Comparison of ENCODE assay signal across 17 cellular contexts in genomic region chr16:28297784-28298510, GRCh38. TPM values are rescaled to one million over a fixed set of nuclear protein-coding genes. Genes with fewer than 3 reads are reported as not detected.
A peak's percentile ranks its signal among the peaks of the same experiment; 100 is the strongest.
DNase-seq lines count a peak whose midpoint lies in the region; ATAC-seq lines count a peak whose summit lies in the region.
"Had no signal": no experiment of that assay in that cellular context is flagged by ENCODE, and none has a peak within 500 bp of the region (broad histone marks: within the 10 kb centered on the region; RNA-seq: fewer than 3 reads in every experiment).

No MANE protein-coding gene starts in this region.

- H3K27me3 Mint-ChIP-seq in activated CD4-positive, alpha-beta T cell treated with anti-CD3 and anti-CD28 coated beads, Interleukin-2, amount 10 ng/mL, durations not matched to agents 24 days and 14 days, result peaks cover 20% of the 10 kb centered on the region
- peaks cover 5% of the 10 kb centered on the region for H3K27me3 Mint-ChIP-seq in activated CD8-positive, alpha-beta T cell treated with anti-CD3 and anti-CD28 coated beads, Interleukin-2, amount 10 ng/mL, durations not matched to agents 7 days and 5 days (ENCODE audit: low read depth)
- H3K27me3 Mint-ChIP-seq in naive thymus-derived CD4-positive, alpha-beta T cell, result peaks cover 0 to 20% (median 0%) of the 10 kb centered on the region in 5 donors

- POLR2A ChIA-PET in activated CD8-positive, alpha-beta T cell treated with anti-CD3 and anti-CD28 coated beads, Interleukin-2, amount 10 ng/mL, durations not matched to agents 7 days and 5 days (lab: Charles Lee), result interaction anchor here (0.7 to 1.5 kb wide), 3 partner anchors 11 to 20 kb away, joined by 3 to 6 read pairs (median 4); no protein-coding TSS in a partner anchor
- POLR2A ChIA-PET in naive thymus-derived CD4-positive, alpha-beta T cell (lab: Charles Lee), result interaction anchor here (1.2 to 12.2 kb wide), 5 partner anchors 12 to 79 kb away, joined by 3 to 205 read pairs (median 8); no protein-coding TSS in a partner anchor

- DNase-seq in activated CD4-positive, alpha-beta T cell treated with anti-CD3 and anti-CD28 coated beads, Interleukin-2, amount 10 ng/mL, durations not matched to agents 24 days and 14 days, result peak; percentile 72
- no peak for DNase-seq in activated CD4-positive, alpha-beta T cell treated with anti-CD3 and anti-CD28 coated beads, Interleukin-2, amount 50 U/mL, for 48 hours
- DNase-seq in ELF-1 (ENCODE audit: low read depth, low spot score) (peak; percentile 33), Right ventricle myocardium inferior (ENCODE audit: missing footprints) (no peak), AML-193 (lab: John Stamatoyannopoulos, UW) (no peak)
- peak; percentile 58 for DNase-seq in activated CD8-positive, alpha-beta T cell treated with anti-CD3 and anti-CD28 coated beads, Interleukin-2, amount 10 ng/mL, durations not matched to agents 7 days and 5 days
- DNase-seq in naive thymus-derived CD4-positive, alpha-beta T cell, result no peak
- DNase-seq: activated effector memory CD4-positive, alpha-beta T cell treated with Interleukin-2 at 50 U/mL for 16 hours; brain microvascular endothelial cell; MV-4-11; NCI-H2171 treated with DMSO at 0.1 percent for 48 hours; nephron progenitor cell; retina; stimulated activated CD4-positive, alpha-beta T cell treated with anti-CD3 and anti-CD28 coated beads, Interleukin-2, amount 100 ng/mL, for 24 hours; transverse colon had no signal

- CTCF ChIA-PET in activated CD8-positive, alpha-beta T cell treated with anti-CD3 and anti-CD28 coated beads, Interleukin-2, amount 10 ng/mL, durations not matched to agents 7 days and 5 days (lab: Charles Lee), result interaction anchor here (0.8 to 5.2 kb wide), 5 partner anchors 11 to 161 kb away, joined by 3 to 28 read pairs (median 7); no protein-coding TSS in a partner anchor
- CTCF ChIA-PET in naive thymus-derived CD4-positive, alpha-beta T cell (lab: Charles Lee), result interaction anchor here (0.5 to 1.3 kb wide), 5 partner anchors 12 to 28 kb away, joined by 3 to 6 read pairs (median 4); no protein-coding TSS in a partner anchor

- H3K4me1 ChIP-seq in naive thymus-derived CD4-positive, alpha-beta T cell (ENCODE audit: control insufficient read depth in 2 of 2, insufficient read depth in 2 of 2, low read length in 2 of 2), result peaks cover 61 to 62% of the 10 kb centered on the region in 2 donors

- H3K36me3 ChIP-seq in naive thymus-derived CD4-positive, alpha-beta T cell (ENCODE audit: control insufficient read depth in 2 of 3, insufficient read depth in 3 of 3, low read length in 3 of 3), result peaks cover 0 to 18% (median 0%) of the 10 kb centered on the region in 3 experiments
- H3K36me3 ChIP-seq: brain microvascular endothelial cell, transverse colon had no signal

- no peaks in the 10 kb centered on the region for H3K9me3 Mint-ChIP-seq in activated CD4-positive, alpha-beta T cell treated with anti-CD3 and anti-CD28 coated beads, Interleukin-2, amount 10 ng/mL, durations not matched to agents 24 days and 14 days
- no peaks in the 10 kb centered on the region for H3K9me3 Mint-ChIP-seq in activated CD8-positive, alpha-beta T cell treated with anti-CD3 and anti-CD28 coated beads, Interleukin-2, amount 10 ng/mL, durations not matched to agents 7 days and 5 days (ENCODE audit: insufficient read depth)
- H3K9me3 Mint-ChIP-seq in naive thymus-derived CD4-positive, alpha-beta T cell, result no peaks in the 10 kb centered on the region
- H3K9me3 Mint-ChIP-seq: nephron progenitor cell had no signal

- H3K9me3 ChIP-seq in naive thymus-derived CD4-positive, alpha-beta T cell (ENCODE audit: control insufficient read depth in 2 of 3, low read length in 3 of 3), result no peaks in the 10 kb centered on the region
- H3K9me3 ChIP-seq: transverse colon had no signal

- peak overlapping the region; percentile 54 for H3K27ac ChIP-seq in naive thymus-derived CD4-positive, alpha-beta T cell (ENCODE audit: low read depth, low read length)
- H3K27ac ChIP-seq: brain microvascular endothelial cell, transverse colon had no signal

- no peak overlapping the region for H3K27ac Mint-ChIP-seq in activated CD4-positive, alpha-beta T cell treated with anti-CD3 and anti-CD28 coated beads, Interleukin-2, amount 10 ng/mL, durations not matched to agents 24 days and 14 days
- H3K27ac Mint-ChIP-seq in activated CD8-positive, alpha-beta T cell treated with anti-CD3 and anti-CD28 coated beads, Interleukin-2, amount 10 ng/mL, durations not matched to agents 7 days and 5 days, result peak overlapping the region; percentile 84
- peak overlapping the region; percentile 61 to 96 (median 87) for H3K27ac Mint-ChIP-seq in naive thymus-derived CD4-positive, alpha-beta T cell
- H3K27ac Mint-ChIP-seq: nephron progenitor cell had no signal

- peaks cover 2% of the 10 kb centered on the region for H3K36me3 Mint-ChIP-seq in activated CD4-positive, alpha-beta T cell treated with anti-CD3 and anti-CD28 coated beads, Interleukin-2, amount 10 ng/mL, durations not matched to agents 24 days and 14 days (ENCODE audit: low read depth)
- H3K36me3 Mint-ChIP-seq in activated CD8-positive, alpha-beta T cell treated with anti-CD3 and anti-CD28 coated beads, Interleukin-2, amount 10 ng/mL, durations not matched to agents 7 days and 5 days (ENCODE audit: low read depth), result peaks cover 13% of the 10 kb centered on the region
- H3K36me3 Mint-ChIP-seq in naive thymus-derived CD4-positive, alpha-beta T cell, result peaks cover 0 to 18% (median 7%) of the 10 kb centered on the region in 5 donors

- H3K27me3 ChIP-seq in naive thymus-derived CD4-positive, alpha-beta T cell (ENCODE audit: control insufficient read depth in 2 of 2, insufficient read depth in 2 of 2, low read length in 2 of 2), result no peaks in the 10 kb centered on the region

- H3K4me3 Mint-ChIP-seq in activated CD4-positive, alpha-beta T cell treated with anti-CD3 and anti-CD28 coated beads, Interleukin-2, amount 10 ng/mL, durations not matched to agents 24 days and 14 days, result peak overlapping the region; percentile 40
- peak overlapping the region; percentile 15 for H3K4me3 Mint-ChIP-seq in activated CD8-positive, alpha-beta T cell treated with anti-CD3 and anti-CD28 coated beads, Interleukin-2, amount 10 ng/mL, durations not matched to agents 7 days and 5 days
- peak overlapping the region; percentile 44 to 83 (median 72) for H3K4me3 Mint-ChIP-seq in naive thymus-derived CD4-positive, alpha-beta T cell
- H3K4me3 Mint-ChIP-seq: nephron progenitor cell had no signal

- intact Hi-C loops in activated CD4-positive, alpha-beta T cell treated with anti-CD3 and anti-CD28 coated beads, Interleukin-2, amount 10 ng/mL, durations not matched to agents 24 days and 14 days (cut with micrococcal nuclease), result loop anchor here (10.0 kb wide), 1 partner anchor 257 kb away; the partner anchor contains the start of gene SGF29
- intact Hi-C loops in naive thymus-derived CD4-positive, alpha-beta T cell (cut with micrococcal nuclease), result no loop called here
- intact Hi-C loops in Right ventricle myocardium inferior (cut with DNase I), result no loop called here

- H3K4me1 Mint-ChIP-seq in activated CD4-positive, alpha-beta T cell treated with anti-CD3 and anti-CD28 coated beads, Interleukin-2, amount 10 ng/mL, durations not matched to agents 24 days and 14 days, result peaks cover 31% of the 10 kb centered on the region
- H3K4me1 Mint-ChIP-seq in activated CD8-positive, alpha-beta T cell treated with anti-CD3 and anti-CD28 coated beads, Interleukin-2, amount 10 ng/mL, durations not matched to agents 7 days and 5 days (ENCODE audit: low read depth), result peaks cover 47% of the 10 kb centered on the region
- peaks cover 41 to 88% (median 74%) of the 10 kb centered on the region in 7 donors for H3K4me1 Mint-ChIP-seq in naive thymus-derived CD4-positive, alpha-beta T cell

- peak; percentile 34 for ATAC-seq in activated CD8-positive, alpha-beta T cell treated with anti-CD3 and anti-CD28 coated beads, Interleukin-2, amount 10 ng/mL, durations not matched to agents 7 days and 5 days
- ATAC-seq in naive thymus-derived CD4-positive, alpha-beta T cell, result no peak
- ATAC-seq in HG03342 (IDR thresholded peaks at IDR 0.05; ENCODE audit: unreplicated experiment) (no peak), Right ventricle myocardium inferior (no peak)

- peak overlapping the region; percentile 9 for H3K4me3 ChIP-seq in naive thymus-derived CD4-positive, alpha-beta T cell (ENCODE audit: low read length)
- H3K4me3 ChIP-seq: lung, transverse colon had no signal

RNA-seq across cellular contexts. Expression of gene SBK1, which starts 5.6 kb away (rescaled TPM):
- 0.85 and 1.5 TPM in 2 replicates for total RNA-seq in activated CD4-positive, alpha-beta T cell treated with anti-CD3 and anti-CD28 coated beads, Interleukin-2, amount 10 ng/mL, durations not matched to agents 24 days and 14 days
- total RNA-seq in activated CD8-positive, alpha-beta T cell treated with anti-CD3 and anti-CD28 coated beads, Interleukin-2, amount 10 ng/mL, durations not matched to agents 7 days and 5 days, result 10 to 100 TPM; 10.0 to 10.7 TPM
- 10 to 100 TPM in 4 of 5 experiments, 1 to 10 TPM in 1; 6.0 to 19.9 (median 17.9) TPM for total RNA-seq in naive thymus-derived CD4-positive, alpha-beta T cell
- 10 to 100 TPM in 1 of 2 donors, 1 to 10 TPM in 1; 4.2 to 10.0 TPM for polyA plus RNA-seq in naive thymus-derived CD4-positive, alpha-beta T cell
- total RNA-seq in Right ventricle myocardium inferior, result 1.4 TPM

Comparison
In these comparisons a context has a peak if more than half of its experiments do, and no peak if none do; other contexts are left out.
1. DNase-seq: peak in activated CD4-positive, alpha-beta T cell treated with anti-CD3 and anti-CD28 coated beads, Interleukin-2, amount 10 ng/mL, durations not matched to agents 24 days and 14 days (single experiment), ELF-1 (single experiment) and activated CD8-positive, alpha-beta T cell treated with anti-CD3 and anti-CD28 coated beads, Interleukin-2, amount 10 ng/mL, durations not matched to agents 7 days and 5 days (single experiment); none in activated CD4-positive, alpha-beta T cell treated with anti-CD3 and anti-CD28 coated beads, Interleukin-2, amount 50 U/mL, for 48 hours (0 of 2), naive thymus-derived CD4-positive, alpha-beta T cell (0 of 9), Right ventricle myocardium inferior (single experiment) and AML-193 (0 of 2).
2. H3K4me3 Mint-ChIP-seq: peak in every context shown above with its lines; median percentile 72 in naive thymus-derived CD4-positive, alpha-beta T cell; 40 in activated CD4-positive, alpha-beta T cell treated with anti-CD3 and anti-CD28 coated beads, Interleukin-2, amount 10 ng/mL, durations not matched to agents 24 days and 14 days; 15 in activated CD8-positive, alpha-beta T cell treated with anti-CD3 and anti-CD28 coated beads, Interleukin-2, amount 10 ng/mL, durations not matched to agents 7 days and 5 days.